29 cellular contexts compared by ENCODE assay signal in genomic region chr2:15186118-15186517, GRCh38.
"Had no signal": no experiment of that assay in that cellular context is flagged by ENCODE, and none has a peak within 500 bp of the region (broad histone marks: within the 10 kb centered on the region; RNA-seq: fewer than 3 reads in every experiment).

No MANE protein-coding gene starts in this region.

- H3K27me3 ChIP-seq: colonic mucosa, dorsolateral prefrontal cortex, esophagus muscularis mucosa, esophagus squamous epithelium, foreskin keratinocyte, gastrocnemius medialis, gastroesophageal sphincter, heart left ventricle, heart right ventricle had no signal

- H3K4me3 ChIP-seq: colonic mucosa, coronary artery, dorsolateral prefrontal cortex, esophagus muscularis mucosa, esophagus squamous epithelium, gastrocnemius medialis, gastroesophageal sphincter, heart left ventricle, heart right ventricle had no signal

- H3K36me3 ChIP-seq: colonic mucosa had no signal

- ATAC-seq: effector memory CD8-positive, alpha-beta T cell; esophagus mucosa; foreskin keratinocyte; gastrocnemius medialis; gastroesophageal sphincter; heart left ventricle; heart right ventricle had no signal

- H3K27ac ChIP-seq: colonic mucosa, coronary artery, dorsolateral prefrontal cortex, epithelial cell of prostate, esophagus muscularis mucosa, esophagus squamous epithelium, foreskin keratinocyte, gastrocnemius medialis, gastroesophageal sphincter, heart left ventricle, heart right ventricle had no signal

- FAIRE-seq: colon, endometrium, endothelial cell of umbilical vein, frontal cortex had no signal

- DNase-seq: colonic mucosa; cortex of kidney; dermis blood vessel endothelial cell; dorsolateral prefrontal cortex; effector CD4-positive, alpha-beta T cell; effector CD8-positive, alpha-beta T cell; effector memory CD4-positive, alpha-beta T cell; effector memory CD8-positive, alpha-beta T cell; endodermal cell; erythroblast; esophagus squamous epithelium; foreskin fibroblast; foreskin keratinocyte; foreskin melanocyte; gastrocnemius medialis; glutamatergic neuron; head of caudate nucleus; heart left ventricle; heart right ventricle had no signal

- H3K27ac Mint-ChIP-seq: dendritic cell treated with granulocyte-macrophage colony-stimulating factor and Interleukin-4, amounts not matched to agents 40 ng/mL and 50 ng/mL, for 4 days; effector memory CD8-positive, alpha-beta T cell; endodermal cell had no signal

- H3K27me3 Mint-ChIP-seq: dendritic cell treated with granulocyte-macrophage colony-stimulating factor and Interleukin-4, amounts not matched to agents 40 ng/mL and 50 ng/mL, for 4 days; effector memory CD8-positive, alpha-beta T cell had no signal

- H3K9me3 ChIP-seq: colonic mucosa, esophagus muscularis mucosa, esophagus squamous epithelium, gastrocnemius medialis, gastroesophageal sphincter, heart left ventricle, heart right ventricle had no signal

- H3K4me3 Mint-ChIP-seq: dendritic cell treated with granulocyte-macrophage colony-stimulating factor and Interleukin-4, amounts not matched to agents 40 ng/mL and 50 ng/mL, for 4 days; effector memory CD8-positive, alpha-beta T cell; endodermal cell had no signal

- H3K4me1 ChIP-seq: colonic mucosa, esophagus muscularis mucosa, esophagus squamous epithelium, foreskin keratinocyte, gastrocnemius medialis, gastroesophageal sphincter, heart left ventricle, heart right ventricle had no signal

- H3K9me3 Mint-ChIP-seq: dendritic cell treated with granulocyte-macrophage colony-stimulating factor and Interleukin-4, amounts not matched to agents 40 ng/mL and 50 ng/mL, for 4 days; effector memory CD8-positive, alpha-beta T cell; endodermal cell had no signal
